Comparison of ENCODE assay signal across 1 cellular context in the genomic region with DNA sequence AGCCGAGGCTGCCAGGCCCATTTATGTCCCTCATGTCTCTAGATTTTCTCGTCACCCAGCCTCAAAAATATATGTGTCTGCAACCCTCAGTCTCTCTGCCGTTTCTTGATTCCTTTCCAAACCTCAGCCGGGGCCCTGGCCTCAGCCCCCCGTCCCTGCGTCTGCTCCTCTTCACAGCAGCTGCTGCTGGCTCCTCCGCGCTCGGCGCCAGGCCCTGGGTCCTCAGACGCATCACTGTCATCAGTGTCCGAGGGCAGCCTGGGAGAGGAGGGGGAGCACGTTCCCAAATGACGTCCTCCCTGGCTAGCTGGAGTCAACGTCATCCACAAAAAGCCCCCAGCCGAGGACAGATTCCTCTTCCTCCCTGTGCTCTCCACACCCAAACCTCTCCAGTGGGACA.
TF ChIP-seq lines count a peak whose summit lies in the region.

No MANE protein-coding gene starts in this region.

TF ChIP-seq in HCT116, 20 proteins besides CTCF, POLR2A, EP300 and RAD21 (continued from another document):
- TF ChIP-seq, protein P1, sequence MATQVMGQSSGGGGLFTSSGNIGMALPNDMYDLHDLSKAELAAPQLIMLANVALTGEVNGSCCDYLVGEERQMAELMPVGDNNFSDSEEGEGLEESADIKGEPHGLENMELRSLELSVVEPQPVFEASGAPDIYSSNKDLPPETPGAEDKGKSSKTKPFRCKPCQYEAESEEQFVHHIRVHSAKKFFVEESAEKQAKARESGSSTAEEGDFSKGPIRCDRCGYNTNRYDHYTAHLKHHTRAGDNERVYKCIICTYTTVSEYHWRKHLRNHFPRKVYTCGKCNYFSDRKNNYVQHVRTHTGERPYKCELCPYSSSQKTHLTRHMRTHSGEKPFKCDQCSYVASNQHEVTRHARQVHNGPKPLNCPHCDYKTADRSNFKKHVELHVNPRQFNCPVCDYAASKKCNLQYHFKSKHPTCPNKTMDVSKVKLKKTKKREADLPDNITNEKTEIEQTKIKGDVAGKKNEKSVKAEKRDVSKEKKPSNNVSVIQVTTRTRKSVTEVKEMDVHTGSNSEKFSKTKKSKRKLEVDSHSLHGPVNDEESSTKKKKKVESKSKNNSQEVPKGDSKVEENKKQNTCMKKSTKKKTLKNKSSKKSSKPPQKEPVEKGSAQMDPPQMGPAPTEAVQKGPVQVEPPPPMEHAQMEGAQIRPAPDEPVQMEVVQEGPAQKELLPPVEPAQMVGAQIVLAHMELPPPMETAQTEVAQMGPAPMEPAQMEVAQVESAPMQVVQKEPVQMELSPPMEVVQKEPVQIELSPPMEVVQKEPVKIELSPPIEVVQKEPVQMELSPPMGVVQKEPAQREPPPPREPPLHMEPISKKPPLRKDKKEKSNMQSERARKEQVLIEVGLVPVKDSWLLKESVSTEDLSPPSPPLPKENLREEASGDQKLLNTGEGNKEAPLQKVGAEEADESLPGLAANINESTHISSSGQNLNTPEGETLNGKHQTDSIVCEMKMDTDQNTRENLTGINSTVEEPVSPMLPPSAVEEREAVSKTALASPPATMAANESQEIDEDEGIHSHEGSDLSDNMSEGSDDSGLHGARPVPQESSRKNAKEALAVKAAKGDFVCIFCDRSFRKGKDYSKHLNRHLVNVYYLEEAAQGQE (IDR thresholded peaks at IDR 0.05; ENCODE audit: low read depth) = no peak
